Comparison of ENCODE assay signal across 12 cellular contexts in the genomic region with DNA sequence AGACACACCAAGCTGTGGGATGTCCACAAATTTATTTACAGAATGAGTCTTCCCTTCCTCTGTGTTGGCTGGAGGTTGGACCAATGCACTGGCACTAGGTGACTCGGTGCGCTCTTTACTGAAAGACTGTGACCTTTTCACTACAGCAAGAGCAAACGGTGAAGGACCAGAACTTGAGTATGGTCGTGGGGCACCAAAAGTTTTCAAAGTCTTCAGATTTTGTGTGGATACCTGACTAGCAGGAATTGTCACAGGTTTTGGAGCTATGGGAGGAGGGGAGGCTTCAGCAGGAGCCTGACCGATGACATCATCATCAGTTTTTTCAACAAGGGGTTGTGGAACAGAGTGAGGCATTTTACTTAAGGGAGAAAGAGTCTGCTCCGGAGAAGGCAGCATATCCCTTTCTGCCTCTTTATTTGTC.
"Had no signal": no experiment of that assay in that cellular context is flagged by ENCODE, and none has a peak within 500 bp of the region (broad histone marks: within the 10 kb centered on the region; RNA-seq: fewer than 3 reads in every experiment).

No MANE protein-coding gene starts in this region.

- H3K4me3 ChIP-seq: adrenal gland, coronary artery, left ventricle myocardium inferior had no signal

- H3K27me3 Mint-ChIP-seq: activated B cell treated with CpG ODN at 0.5 μM for 24 hours; activated CD4-positive, alpha-beta T cell treated with anti-CD3 and anti-CD28 coated beads, Interleukin-2, amount 10 ng/mL, durations not matched to agents 7 days and 5 days had no signal

- H3K4me1 Mint-ChIP-seq: activated B cell treated with CpG ODN at 0.5 μM for 24 hours; activated CD4-positive, alpha-beta T cell treated with anti-CD3 and anti-CD28 coated beads, Interleukin-2, amount 10 ng/mL, durations not matched to agents 7 days and 5 days had no signal

- H3K4me1 ChIP-seq: adrenal gland, left ventricle myocardium inferior had no signal

- DNase-seq: activated B cell treated with CpG ODN at 0.5 μM for 24 hours; activated CD4-positive, alpha-beta T cell treated with anti-CD3 and anti-CD28 coated beads, Interleukin-2, amount 10 ng/mL, durations not matched to agents 7 days and 5 days; activated naive CD4-positive, alpha-beta T cell treated with anti-CD3 and anti-CD28 coated beads, Interleukin-2, amount 50 U/mL, for 16 hours; activated T-cell treated with anti-CD3 and anti-CD28 coated beads for 4 hours; adrenal gland; caudate nucleus; effector CD4-positive, alpha-beta T cell; left ventricle myocardium inferior; stimulated activated CD4-positive, alpha-beta T cell treated with anti-CD3 and anti-CD28 coated beads, Interleukin-2, amount 100 ng/mL, for 48 hours; stimulated activated naive CD4-positive, alpha-beta T cell treated with Interleukin-2 at 50 U/mL for 16 hours had no signal

- H3K9me3 Mint-ChIP-seq: activated B cell treated with CpG ODN at 0.5 μM for 24 hours; activated CD4-positive, alpha-beta T cell treated with anti-CD3 and anti-CD28 coated beads, Interleukin-2, amount 10 ng/mL, durations not matched to agents 7 days and 5 days; activated T-helper 2 cell treated with anti-CD3 and anti-CD28 coated beads, Interferon-gamma antibody, Interleukin-2, Interleukin-4, amounts not matched to agents 10 μg/mL and 5 μg/mL and 100 μg/mL, durations not matched to agents 14 hours and 24 hours and 36 hours had no signal

- H3K9me3 ChIP-seq: adrenal gland, left ventricle myocardium inferior had no signal

- H3K27ac Mint-ChIP-seq: activated B cell treated with CpG ODN at 0.5 μM for 24 hours; activated CD4-positive, alpha-beta T cell treated with anti-CD3 and anti-CD28 coated beads, Interleukin-2, amount 10 ng/mL, durations not matched to agents 7 days and 5 days; activated T-helper 2 cell treated with anti-CD3 and anti-CD28 coated beads, Interferon-gamma antibody, Interleukin-2, Interleukin-4, amounts not matched to agents 10 μg/mL and 5 μg/mL and 100 μg/mL, durations not matched to agents 14 hours and 24 hours and 36 hours had no signal

- H3K27ac ChIP-seq: adrenal gland, coronary artery, left ventricle myocardium inferior had no signal

- H3K27me3 ChIP-seq: adrenal gland had no signal

- H3K4me3 Mint-ChIP-seq: activated B cell treated with CpG ODN at 0.5 μM for 24 hours; activated CD4-positive, alpha-beta T cell treated with anti-CD3 and anti-CD28 coated beads, Interleukin-2, amount 10 ng/mL, durations not matched to agents 7 days and 5 days had no signal
